ENCODE assay signal across 10 cellular contexts in genomic region chr2:174600349-174600748, GRCh38. TPM values are rescaled to one million over a fixed set of nuclear protein-coding genes. Genes with fewer than 3 reads are reported as not detected.
A peak's percentile ranks its signal among the peaks of the same experiment; 100 is the strongest.
DNase-seq lines count a peak whose midpoint lies in the region; ATAC-seq and TF ChIP-seq lines count a peak whose summit lies in the region.
"Had no signal": no experiment of that assay in that cellular context is flagged by ENCODE, and none has a peak within 500 bp of the region (broad histone marks: within the 10 kb centered on the region; RNA-seq: fewer than 3 reads in every experiment).

No MANE protein-coding gene starts in this region.

- DNase-seq in activated naive CD4-positive, alpha-beta T cell treated with anti-CD3 and anti-CD28 coated beads, Interleukin-2, amount 10 ng/mL, durations not matched to agents 7 days and 5 days, result no peak
- DNase-seq in activated naive CD4-positive, alpha-beta T cell treated with anti-CD3 and anti-CD28 coated beads, Interleukin-2, amount 50 U/mL, for 16 hours, result no peak
- no peak for DNase-seq in effector memory CD8-positive, alpha-beta T cell
- DNase-seq in tibial nerve (ENCODE audit: low spot score in 2 of 2) (no peak), brain microvascular endothelial cell (no peak), NCI-H1694 (lab: John Stamatoyannopoulos, UW) (no peak), superior temporal gyrus (ENCODE audit: extremely low spot score) (no peak)
- DNase-seq: heart right ventricle, nucleus accumbens had no signal

- no peaks in the 10 kb centered on the region for H3K9me3 ChIP-seq in tibial nerve
- H3K9me3 ChIP-seq: heart right ventricle had no signal

- CTCF ChIA-PET in activated naive CD4-positive, alpha-beta T cell treated with anti-CD3 and anti-CD28 coated beads, Interleukin-2, amount 10 ng/mL, durations not matched to agents 7 days and 5 days (lab: Charles Lee), result interaction anchor here (2.0 to 24.2 kb wide), 4 partner anchors 12 to 85 kb away, joined by 7 to 272 read pairs (median 41); no protein-coding TSS in a partner anchor

- H3K4me3 ChIP-seq in tibial nerve, result no peak overlapping the region
- H3K4me3 ChIP-seq in brain microvascular endothelial cell (ENCODE audit: low read depth, low read length), result no peak overlapping the region
- H3K4me3 ChIP-seq: heart right ventricle had no signal

- no peak for TF ChIP-seq CTCF in tibial nerve (IDR thresholded peaks at IDR 0.05)
- TF ChIP-seq CTCF in brain microvascular endothelial cell (IDR thresholded peaks at IDR 0.05; ENCODE audit: low read depth, low read length, missing control alignments), result no peak

- peak overlapping the region; percentile 98 for H3K27ac Mint-ChIP-seq in activated naive CD4-positive, alpha-beta T cell treated with anti-CD3 and anti-CD28 coated beads, Interleukin-2, amount 10 ng/mL, durations not matched to agents 7 days and 5 days
- peak overlapping the region; percentile 81 to 99 (median 98) for H3K27ac Mint-ChIP-seq in IgD-negative memory B cell
- H3K27ac Mint-ChIP-seq in effector memory CD8-positive, alpha-beta T cell, result peak overlapping the region; percentile 98 to 100

- ATAC-seq in effector memory CD8-positive, alpha-beta T cell (replicated peaks), result peak; percentile 21

- H3K4me1 Mint-ChIP-seq in activated naive CD4-positive, alpha-beta T cell treated with anti-CD3 and anti-CD28 coated beads, Interleukin-2, amount 10 ng/mL, durations not matched to agents 7 days and 5 days, result peaks cover 68% of the 10 kb centered on the region
- peaks cover 28 to 56% (median 46%) of the 10 kb centered on the region in 3 donors for H3K4me1 Mint-ChIP-seq in IgD-negative memory B cell
- H3K4me1 Mint-ChIP-seq in effector memory CD8-positive, alpha-beta T cell (ENCODE audit: low read depth in 2 of 2), result peaks cover 51 to 63% of the 10 kb centered on the region in 2 donors

- TF ChIP-seq POLR2A in tibial nerve (IDR thresholded peaks at IDR 0.05), result no peak

- peaks cover 70% of the 10 kb centered on the region for H3K36me3 Mint-ChIP-seq in activated naive CD4-positive, alpha-beta T cell treated with anti-CD3 and anti-CD28 coated beads, Interleukin-2, amount 10 ng/mL, durations not matched to agents 7 days and 5 days
- H3K36me3 Mint-ChIP-seq in IgD-negative memory B cell, result peaks cover 7% of the 10 kb centered on the region
- peaks cover 40% of the 10 kb centered on the region for H3K36me3 Mint-ChIP-seq in effector memory CD8-positive, alpha-beta T cell (ENCODE audit: insufficient read depth)

- peaks cover 4% of the 10 kb centered on the region for H3K9me3 Mint-ChIP-seq in activated naive CD4-positive, alpha-beta T cell treated with anti-CD3 and anti-CD28 coated beads, Interleukin-2, amount 10 ng/mL, durations not matched to agents 7 days and 5 days
- H3K9me3 Mint-ChIP-seq in IgD-negative memory B cell, result peaks cover 0 to 2% (median 0%) of the 10 kb centered on the region in 3 donors
- H3K9me3 Mint-ChIP-seq in effector memory CD8-positive, alpha-beta T cell, result no peaks in the 10 kb centered on the region

- peaks cover 0 to 81% (median 34%) of the 10 kb centered on the region in 4 donors for H3K4me1 ChIP-seq in tibial nerve

- in situ Hi-C loops in brain microvascular endothelial cell (cut with HindIII; ENCODE audit: low pct_ligation_motif_present, low sequenced_read_pairs), result no loop called here

- H3K36me3 ChIP-seq in tibial nerve, result no peaks in the 10 kb centered on the region
- no peaks in the 10 kb centered on the region for H3K36me3 ChIP-seq in brain microvascular endothelial cell (replicated peaks)

- no peak overlapping the region for H3K4me3 Mint-ChIP-seq in activated naive CD4-positive, alpha-beta T cell treated with anti-CD3 and anti-CD28 coated beads, Interleukin-2, amount 10 ng/mL, durations not matched to agents 7 days and 5 days
- H3K4me3 Mint-ChIP-seq in IgD-negative memory B cell, result peak overlapping the region; percentile 70 to 99 (median 90)
- H3K4me3 Mint-ChIP-seq in effector memory CD8-positive, alpha-beta T cell, result peak overlapping the region; percentile 84 to 91

- no peaks in the 10 kb centered on the region for H3K27me3 Mint-ChIP-seq in activated naive CD4-positive, alpha-beta T cell treated with anti-CD3 and anti-CD28 coated beads, Interleukin-2, amount 10 ng/mL, durations not matched to agents 7 days and 5 days
- peaks cover 3% of the 10 kb centered on the region for H3K27me3 Mint-ChIP-seq in IgD-negative memory B cell
- H3K27me3 Mint-ChIP-seq in effector memory CD8-positive, alpha-beta T cell, result no peaks in the 10 kb centered on the region

- H3K27ac ChIP-seq in tibial nerve, result peak overlapping the region in 3 of 4 donors; percentile 78 to 91 (median 83)
- no peak overlapping the region for H3K27ac ChIP-seq in brain microvascular endothelial cell

- WGBS in tibial nerve, 2 donors, result 56 to 67% methylated on average over 4 of the region's 4 CpGs

- TF ChIP-seq EP300 in tibial nerve (IDR thresholded peaks at IDR 0.05), result peak; percentile 31 to 71

- no peaks in the 10 kb centered on the region for H3K27me3 ChIP-seq in tibial nerve
- H3K27me3 ChIP-seq in brain microvascular endothelial cell (replicated peaks), result no peaks in the 10 kb centered on the region
- H3K27me3 ChIP-seq: heart right ventricle had no signal

RNA-seq across cellular contexts. Expression of gene WIPF1, which starts 2.7 kb away (rescaled TPM):
- 120 TPM for polyA plus RNA-seq in IgD-negative memory B cell
- total RNA-seq in tibial nerve, result 10 to 100 TPM; 43.2 to 63.8 (median 52.9) TPM
